In the genomic region with DNA sequence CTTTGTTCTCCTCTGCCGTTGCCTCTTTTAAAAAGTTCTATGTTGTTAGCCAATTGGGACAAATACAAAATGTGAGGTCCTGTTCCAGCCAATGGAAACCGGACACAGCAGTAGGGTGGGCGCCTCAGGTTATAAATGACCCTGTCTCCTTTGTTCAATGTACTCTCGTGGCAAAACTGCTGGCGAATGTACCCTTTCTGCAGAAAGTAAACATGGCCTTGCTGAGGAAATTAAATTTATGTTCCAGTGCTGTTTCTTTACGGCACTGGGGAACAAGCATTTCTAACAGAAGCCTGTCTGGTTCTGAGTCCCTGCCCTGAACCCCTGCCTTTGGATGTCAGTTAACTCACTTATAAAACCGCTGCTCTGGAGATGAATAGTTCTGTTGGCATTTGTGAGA, we compare ENCODE assay signal across 1 cellular context.
TF ChIP-seq lines count a peak whose summit lies in the region.

No MANE protein-coding gene starts in this region.

TF ChIP-seq in HCT116, 20 proteins besides CTCF, POLR2A, EP300 and RAD21:
- no peak for TF ChIP-seq JUND (IDR thresholded peaks at IDR 0.05)
- no peak for TF ChIP-seq YY1 (IDR thresholded peaks at IDR 0.05; ENCODE audit: extremely low read depth, insufficient replicate concordance, low read depth, low read length)
- TF ChIP-seq SIN3A (IDR thresholded peaks at IDR 0.05; ENCODE audit: low read depth): no peak
- TF ChIP-seq, protein P1, sequence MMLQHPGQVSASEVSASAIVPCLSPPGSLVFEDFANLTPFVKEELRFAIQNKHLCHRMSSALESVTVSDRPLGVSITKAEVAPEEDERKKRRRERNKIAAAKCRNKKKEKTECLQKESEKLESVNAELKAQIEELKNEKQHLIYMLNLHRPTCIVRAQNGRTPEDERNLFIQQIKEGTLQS (IDR thresholded peaks at IDR 0.05): no peak
- TF ChIP-seq, protein P2, sequence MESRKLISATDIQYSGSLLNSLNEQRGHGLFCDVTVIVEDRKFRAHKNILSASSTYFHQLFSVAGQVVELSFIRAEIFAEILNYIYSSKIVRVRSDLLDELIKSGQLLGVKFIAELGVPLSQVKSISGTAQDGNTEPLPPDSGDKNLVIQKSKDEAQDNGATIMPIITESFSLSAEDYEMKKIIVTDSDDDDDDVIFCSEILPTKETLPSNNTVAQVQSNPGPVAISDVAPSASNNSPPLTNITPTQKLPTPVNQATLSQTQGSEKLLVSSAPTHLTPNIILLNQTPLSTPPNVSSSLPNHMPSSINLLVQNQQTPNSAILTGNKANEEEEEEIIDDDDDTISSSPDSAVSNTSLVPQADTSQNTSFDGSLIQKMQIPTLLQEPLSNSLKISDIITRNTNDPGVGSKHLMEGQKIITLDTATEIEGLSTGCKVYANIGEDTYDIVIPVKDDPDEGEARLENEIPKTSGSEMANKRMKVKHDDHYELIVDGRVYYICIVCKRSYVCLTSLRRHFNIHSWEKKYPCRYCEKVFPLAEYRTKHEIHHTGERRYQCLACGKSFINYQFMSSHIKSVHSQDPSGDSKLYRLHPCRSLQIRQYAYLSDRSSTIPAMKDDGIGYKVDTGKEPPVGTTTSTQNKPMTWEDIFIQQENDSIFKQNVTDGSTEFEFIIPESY (IDR thresholded peaks at IDR 0.05; ENCODE audit: extremely low read depth, insufficient replicate concordance, low read length): no peak
- TF ChIP-seq ZFX (IDR thresholded peaks at IDR 0.05): no peak
- no peak for TF ChIP-seq FOSL1 (IDR thresholded peaks at IDR 0.05; ENCODE audit: low read depth)
- TF ChIP-seq, protein P3, sequence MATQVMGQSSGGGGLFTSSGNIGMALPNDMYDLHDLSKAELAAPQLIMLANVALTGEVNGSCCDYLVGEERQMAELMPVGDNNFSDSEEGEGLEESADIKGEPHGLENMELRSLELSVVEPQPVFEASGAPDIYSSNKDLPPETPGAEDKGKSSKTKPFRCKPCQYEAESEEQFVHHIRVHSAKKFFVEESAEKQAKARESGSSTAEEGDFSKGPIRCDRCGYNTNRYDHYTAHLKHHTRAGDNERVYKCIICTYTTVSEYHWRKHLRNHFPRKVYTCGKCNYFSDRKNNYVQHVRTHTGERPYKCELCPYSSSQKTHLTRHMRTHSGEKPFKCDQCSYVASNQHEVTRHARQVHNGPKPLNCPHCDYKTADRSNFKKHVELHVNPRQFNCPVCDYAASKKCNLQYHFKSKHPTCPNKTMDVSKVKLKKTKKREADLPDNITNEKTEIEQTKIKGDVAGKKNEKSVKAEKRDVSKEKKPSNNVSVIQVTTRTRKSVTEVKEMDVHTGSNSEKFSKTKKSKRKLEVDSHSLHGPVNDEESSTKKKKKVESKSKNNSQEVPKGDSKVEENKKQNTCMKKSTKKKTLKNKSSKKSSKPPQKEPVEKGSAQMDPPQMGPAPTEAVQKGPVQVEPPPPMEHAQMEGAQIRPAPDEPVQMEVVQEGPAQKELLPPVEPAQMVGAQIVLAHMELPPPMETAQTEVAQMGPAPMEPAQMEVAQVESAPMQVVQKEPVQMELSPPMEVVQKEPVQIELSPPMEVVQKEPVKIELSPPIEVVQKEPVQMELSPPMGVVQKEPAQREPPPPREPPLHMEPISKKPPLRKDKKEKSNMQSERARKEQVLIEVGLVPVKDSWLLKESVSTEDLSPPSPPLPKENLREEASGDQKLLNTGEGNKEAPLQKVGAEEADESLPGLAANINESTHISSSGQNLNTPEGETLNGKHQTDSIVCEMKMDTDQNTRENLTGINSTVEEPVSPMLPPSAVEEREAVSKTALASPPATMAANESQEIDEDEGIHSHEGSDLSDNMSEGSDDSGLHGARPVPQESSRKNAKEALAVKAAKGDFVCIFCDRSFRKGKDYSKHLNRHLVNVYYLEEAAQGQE (IDR thresholded peaks at IDR 0.05; ENCODE audit: low read depth): no peak
